1 cellular context compared by ENCODE assay signal in genomic region chr18:48589797-48590519, GRCh38.
TF ChIP-seq lines count a peak whose summit lies in the region.

No MANE protein-coding gene starts in this region.

TF ChIP-seq in A549, 52 proteins besides CTCF, POLR2A, EP300 and RAD21 (continued from another document):
- no peak for TF ChIP-seq ESRRA (IDR thresholded peaks at IDR 0.05; ENCODE audit: borderline replicate concordance, low read length)
- TF ChIP-seq ZC3H11A (IDR thresholded peaks at IDR 0.05): no peak
- TF ChIP-seq CBX2 (IDR thresholded peaks at IDR 0.05; ENCODE audit: borderline replicate concordance, low read depth): no peak
- TF ChIP-seq, protein P1, sequence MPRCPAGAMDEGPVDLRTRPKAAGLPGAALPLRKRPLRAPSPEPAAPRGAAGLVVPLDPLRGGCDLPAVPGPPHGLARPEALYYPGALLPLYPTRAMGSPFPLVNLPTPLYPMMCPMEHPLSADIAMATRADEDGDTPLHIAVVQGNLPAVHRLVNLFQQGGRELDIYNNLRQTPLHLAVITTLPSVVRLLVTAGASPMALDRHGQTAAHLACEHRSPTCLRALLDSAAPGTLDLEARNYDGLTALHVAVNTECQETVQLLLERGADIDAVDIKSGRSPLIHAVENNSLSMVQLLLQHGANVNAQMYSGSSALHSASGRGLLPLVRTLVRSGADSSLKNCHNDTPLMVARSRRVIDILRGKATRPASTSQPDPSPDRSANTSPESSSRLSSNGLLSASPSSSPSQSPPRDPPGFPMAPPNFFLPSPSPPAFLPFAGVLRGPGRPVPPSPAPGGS (IDR thresholded peaks at IDR 0.05): no peak
- no peak for TF ChIP-seq HEYL (CRISPR knock-in tag; IDR thresholded peaks at IDR 0.05)
- no peak for TF ChIP-seq SMC3 (IDR thresholded peaks at IDR 0.05)
- TF ChIP-seq, protein P2, sequence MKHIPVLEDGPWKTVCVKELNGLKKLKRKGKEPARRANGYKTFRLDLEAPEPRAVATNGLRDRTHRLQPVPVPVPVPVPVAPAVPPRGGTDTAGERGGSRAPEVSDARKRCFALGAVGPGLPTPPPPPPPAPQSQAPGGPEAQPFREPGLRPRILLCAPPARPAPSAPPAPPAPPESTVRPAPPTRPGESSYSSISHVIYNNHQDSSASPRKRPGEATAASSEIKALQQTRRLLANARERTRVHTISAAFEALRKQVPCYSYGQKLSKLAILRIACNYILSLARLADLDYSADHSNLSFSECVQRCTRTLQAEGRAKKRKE (CRISPR knock-in tag; IDR thresholded peaks at IDR 0.05; ENCODE audit: low read depth): no peak
- TF ChIP-seq, protein P3, sequence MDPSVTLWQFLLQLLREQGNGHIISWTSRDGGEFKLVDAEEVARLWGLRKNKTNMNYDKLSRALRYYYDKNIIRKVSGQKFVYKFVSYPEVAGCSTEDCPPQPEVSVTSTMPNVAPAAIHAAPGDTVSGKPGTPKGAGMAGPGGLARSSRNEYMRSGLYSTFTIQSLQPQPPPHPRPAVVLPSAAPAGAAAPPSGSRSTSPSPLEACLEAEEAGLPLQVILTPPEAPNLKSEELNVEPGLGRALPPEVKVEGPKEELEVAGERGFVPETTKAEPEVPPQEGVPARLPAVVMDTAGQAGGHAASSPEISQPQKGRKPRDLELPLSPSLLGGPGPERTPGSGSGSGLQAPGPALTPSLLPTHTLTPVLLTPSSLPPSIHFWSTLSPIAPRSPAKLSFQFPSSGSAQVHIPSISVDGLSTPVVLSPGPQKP (IDR thresholded peaks at IDR 0.05; ENCODE audit: low read depth, low read length): no peak
- TF ChIP-seq FOSB (CRISPR knock-in tag; IDR thresholded peaks at IDR 0.05): no peak
- TF ChIP-seq MAZ (IDR thresholded peaks at IDR 0.05; ENCODE audit: borderline replicate concordance, low read depth, low read length): no peak
- TF ChIP-seq BHLHE40 (IDR thresholded peaks at IDR 0.05; ENCODE audit: low read depth, low read length): no peak
- TF ChIP-seq PHF8 (IDR thresholded peaks at IDR 0.05; ENCODE audit: borderline replicate concordance, low read depth): no peak
- no peak for TF ChIP-seq EHMT2 (IDR thresholded peaks at IDR 0.05; ENCODE audit: low read depth)
TF ChIP-seq in A549: peak in this region for 0.
